9 cellular contexts compared by ENCODE assay signal in the genomic region with DNA sequence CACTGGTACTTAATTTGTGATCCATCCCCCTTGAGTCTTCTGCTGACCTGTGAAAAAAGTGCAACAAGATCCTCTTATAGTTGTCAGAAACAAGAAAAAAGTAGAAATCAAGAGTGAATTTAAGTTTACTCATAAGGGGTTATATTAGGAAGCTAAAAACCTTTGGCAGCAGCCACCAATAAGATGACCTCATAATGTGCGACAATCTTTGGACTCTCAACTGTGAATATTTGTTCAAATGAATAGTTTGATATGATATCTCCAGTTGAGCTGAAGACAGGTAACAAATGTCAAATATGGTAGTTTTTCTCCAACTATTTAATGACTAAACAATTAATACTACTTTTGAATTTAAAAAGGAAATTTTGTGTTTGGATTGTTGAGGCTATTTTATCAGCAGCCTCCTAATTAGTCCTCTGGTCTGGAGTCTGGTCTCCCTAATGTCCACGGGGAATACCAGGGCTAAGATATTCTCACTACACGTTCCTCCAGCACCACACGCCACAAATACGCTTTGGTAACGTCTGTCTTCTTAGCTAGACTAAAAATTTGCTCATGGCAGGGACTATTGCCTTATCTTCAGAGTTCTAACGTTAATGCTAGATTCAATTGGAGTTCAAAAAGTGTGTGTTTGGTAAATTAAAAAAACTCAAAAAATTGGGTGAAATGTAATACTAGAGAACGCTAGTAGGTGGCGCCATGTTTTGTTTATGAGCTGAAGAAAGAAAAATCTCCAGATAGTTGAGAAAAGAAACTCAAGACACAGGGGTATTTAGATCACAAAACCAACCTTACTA. TPM values are rescaled to one million over a fixed set of nuclear protein-coding genes. Genes with fewer than 3 reads are reported as not detected.
DNase-seq lines count a peak whose midpoint lies in the region; ATAC-seq and TF ChIP-seq lines count a peak whose summit lies in the region.
"Had no signal": no experiment of that assay in that cellular context is flagged by ENCODE, and none has a peak within 500 bp of the region (broad histone marks: within the 10 kb centered on the region; RNA-seq: fewer than 3 reads in every experiment).

No MANE protein-coding gene starts in this region.

- no peak for TF ChIP-seq POLR2A in NB4 (IDR thresholded peaks at IDR 0.05; ENCODE audit: extremely low read depth, insufficient read length)

- H3K4me3 Mint-ChIP-seq in progenitor cell of endocrine pancreas (ENCODE audit: low read depth), result peak overlapping the region; percentile 28
- H3K4me3 Mint-ChIP-seq: central memory CD8-positive, alpha-beta T cell; stimulated activated naive CD8-positive, alpha-beta T cell treated with anti-CD3 and anti-CD28 coated beads, Interleukin-15, Interleukin-2, amounts not matched to agents 100 ng/mL and 50 ng/mL, for 24 hours had no signal

- no peaks in the 10 kb centered on the region for H3K9me3 Mint-ChIP-seq in progenitor cell of endocrine pancreas (ENCODE audit: low read depth)
- H3K9me3 Mint-ChIP-seq: central memory CD8-positive, alpha-beta T cell; stimulated activated naive CD8-positive, alpha-beta T cell treated with anti-CD3 and anti-CD28 coated beads, Interleukin-15, Interleukin-2, amounts not matched to agents 100 ng/mL and 50 ng/mL, for 24 hours had no signal

- no peak for ATAC-seq in HG02885 (IDR thresholded peaks at IDR 0.05; ENCODE audit: poor library complexity, unreplicated experiment)
- no peak for ATAC-seq in HG03439 (IDR thresholded peaks at IDR 0.05; ENCODE audit: unreplicated experiment)

- peak overlapping the region; percentile 78 for H3K27ac Mint-ChIP-seq in progenitor cell of endocrine pancreas
- H3K27ac Mint-ChIP-seq: stimulated activated naive CD8-positive, alpha-beta T cell treated with anti-CD3 and anti-CD28 coated beads, Interleukin-15, Interleukin-2, amounts not matched to agents 100 ng/mL and 50 ng/mL, for 24 hours had no signal

- peaks cover 23% of the 10 kb centered on the region for H3K4me1 Mint-ChIP-seq in progenitor cell of endocrine pancreas (ENCODE audit: low read depth)
- H3K4me1 Mint-ChIP-seq: central memory CD8-positive, alpha-beta T cell had no signal

- peak; percentile 54 for TF ChIP-seq CTCF in GM12864 (IDR thresholded peaks at IDR 0.05; ENCODE audit: low read depth, low read length, missing control alignments)
- TF ChIP-seq CTCF in NB4 (IDR thresholded peaks at IDR 0.05; ENCODE audit: low read depth, low read length), result peak; percentile 48
- peak; percentile 65 for TF ChIP-seq CTCF in progenitor cell of endocrine pancreas (IDR thresholded peaks at IDR 0.05; ENCODE audit: unreplicated experiment)

- no peaks in the 10 kb centered on the region for H3K27me3 Mint-ChIP-seq in progenitor cell of endocrine pancreas

- peaks cover 2% of the 10 kb centered on the region for H3K36me3 Mint-ChIP-seq in progenitor cell of endocrine pancreas (ENCODE audit: insufficient read depth)

- H3K4me3 ChIP-seq in GM12864 (ENCODE audit: low read depth, low read length) (no peak overlapping the region), NB4 (ENCODE audit: low read depth, low read length) (no peak overlapping the region)

- no peak for DNase-seq in GM12864 (ENCODE audit: low read depth)
- DNase-seq in NB4 (ENCODE audit: low read depth), result peak; percentile 48
- peak; percentile 30 for DNase-seq in dermis blood vessel endothelial cell
- DNase-seq in progenitor cell of endocrine pancreas (ENCODE audit: low spot score, unreplicated experiment), result no peak
- DNase-seq in mesenteric fat pad (ENCODE audit: low spot score), result no peak

RNA-seq across cellular contexts. Expression of gene PDX1, which starts 51.0 kb away (rescaled TPM):
- not detected in 2 replicates for total RNA-seq in dermis blood vessel endothelial cell
- 260 and 303 TPM in 2 replicates for total RNA-seq in progenitor cell of endocrine pancreas
- total RNA-seq in mesenteric fat pad, result not detected

Comparison
In these comparisons a context has a peak if more than half of its experiments do, and no peak if none do; other contexts are left out.
1. DNase-seq: peak in NB4 (single experiment) and dermis blood vessel endothelial cell (single experiment); none in GM12864 (single experiment), progenitor cell of endocrine pancreas (single experiment) and mesenteric fat pad (single experiment).
2. RNA of gene PDX1, which starts 51.0 kb away (total RNA-seq): 260 to 303 TPM in progenitor cell of endocrine pancreas; not detected in mesenteric fat pad (single experiment) and not detected in dermis blood vessel endothelial cell; every median in the first group is over 100 times any median in the second.
3. Peak in every context shown above with its lines, with median percentiles within 50 percentile points of each other: CTCF ChIP-seq.